Comparison of ENCODE assay signal across 8 cellular contexts in the genomic region with DNA sequence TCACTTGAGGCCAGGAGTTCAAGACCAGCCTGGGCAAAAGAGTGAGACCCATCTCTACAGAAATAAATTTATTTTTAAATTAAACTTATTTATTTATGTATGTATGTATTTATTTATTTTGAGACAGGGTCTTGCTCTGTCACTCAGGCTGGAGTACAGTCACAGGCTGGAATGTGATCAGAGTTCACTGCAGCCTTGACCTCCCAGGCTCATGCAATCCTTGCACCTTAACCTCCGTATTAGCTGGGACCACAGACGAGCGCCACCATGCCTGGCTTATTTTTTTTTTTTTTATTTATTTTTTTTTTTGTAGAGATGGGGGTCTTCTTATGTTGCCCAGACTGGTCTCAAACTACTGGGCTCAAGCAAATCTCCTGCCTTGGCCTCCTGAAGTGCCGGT.
"Had no signal": no experiment of that assay in that cellular context is flagged by ENCODE, and none has a peak within 500 bp of the region (broad histone marks: within the 10 kb centered on the region; RNA-seq: fewer than 3 reads in every experiment).

No MANE protein-coding gene starts in this region.

- H3K9ac ChIP-seq: GM23248 had no signal

- H3K9me3 ChIP-seq: HAP-1 had no signal

- ATAC-seq: HCT116 had no signal

- H3K27ac Mint-ChIP-seq: HFFc6 had no signal

- DNase-seq: GM23248, GOT3, H7, HFFc6, KBM-7 had no signal

- H3K36me3 ChIP-seq: HAP-1 had no signal

- H3K4me3 ChIP-seq: GM23248, HAP-1 had no signal

- H3K27ac ChIP-seq: GM23248 had no signal

- H3K9me3 Mint-ChIP-seq: HFFc6, IgD-negative memory B cell had no signal

- H3K36me3 Mint-ChIP-seq: IgD-negative memory B cell had no signal

- H3K4me3 Mint-ChIP-seq: HFFc6, IgD-negative memory B cell had no signal
